In genomic region chr17:31915456-31916100, GRCh38 we compare ENCODE assay signal across 22 cellular contexts. TPM values are rescaled to one million over a fixed set of nuclear protein-coding genes. Genes with fewer than 3 reads are reported as not detected.
A peak's percentile ranks its signal among the peaks of the same experiment; 100 is the strongest.
DNase-seq lines count a peak whose midpoint lies in the region; ATAC-seq, FAIRE-seq and TF ChIP-seq lines count a peak whose summit lies in the region.
"Had no signal": no experiment of that assay in that cellular context is flagged by ENCODE, and none has a peak within 500 bp of the region (broad histone marks: within the 10 kb centered on the region; RNA-seq: fewer than 3 reads in every experiment).

No MANE protein-coding gene starts in this region.

- H3K4me1 ChIP-seq in HAP-1 = peaks cover 21% of the 10 kb centered on the region

- no peak overlapping the region for H3K4me3 ChIP-seq in HAP-1
- no peak overlapping the region for H3K4me3 ChIP-seq in bronchial epithelial cell (ENCODE audit: low read depth, low read length)
- H3K4me3 ChIP-seq: GM12878 had no signal

- TF ChIP-seq CTCF in bronchial epithelial cell (IDR thresholded peaks at IDR 0.05; ENCODE audit: insufficient read depth, low read length, severe bottlenecking) = no peak

- H3K9me3 ChIP-seq in HAP-1 = no peaks in the 10 kb centered on the region

- no peaks in the 10 kb centered on the region for H3K27me3 ChIP-seq in HAP-1 (ENCODE audit: low read depth)
- H3K27me3 ChIP-seq in bronchial epithelial cell (ENCODE audit: control insufficient read depth, insufficient read depth, low read length) = peaks cover 2% of the 10 kb centered on the region

- no peaks in the 10 kb centered on the region for H3K36me3 ChIP-seq in HAP-1 (replicated peaks)
- no peaks in the 10 kb centered on the region for H3K36me3 ChIP-seq in bronchial epithelial cell (ENCODE audit: control insufficient read depth, insufficient read depth, low read length)

- no peak for FAIRE-seq in bronchial epithelial cell (lab: Jason Lieb, UNC)
- FAIRE-seq: GM12878, GM19239, H1, HTR-8/SVneo had no signal

- DNase-seq in AG20443 (ENCODE audit: low spot score) (peak; percentile 13), HAP-1 (ENCODE audit: low spot score in 2 of 2) (peak; percentile 46 to 78), bronchial epithelial cell (ENCODE audit: low read depth) (peak; percentile 21), islet precursor cell (peak; percentile 13), NCI-H345 (lab: John Stamatoyannopoulos, UW) (no peak), A172 (ENCODE audit: low spot score) (no peak)
- DNase-seq: AML-193; CD4-positive, CD25-positive, alpha-beta regulatory T cell; COR-L47; GF-D8; NCI-H1092 treated with DMSO at 0.1 percent for 48 hours; NCI-H146; NCI-H2029 treated with DMSO at 0.1 percent for 48 hours; NCI-H2171; NCI-H526 treated with DMSO at 0.1 percent for 48 hours had no signal

- ATAC-seq in HG02798 (IDR thresholded peaks at IDR 0.05; ENCODE audit: poor library complexity, unreplicated experiment) (no peak), HG02610 (IDR thresholded peaks at IDR 0.05; ENCODE audit: unreplicated experiment) (no peak)
- ATAC-seq: GM12878, Panc1 had no signal

- in situ Hi-C loops in HAP-1 (cut with MboI; ENCODE audit: low sequenced_read_pairs) = no loop called here

RNA-seq across cellular contexts. Expression of gene UTP6, which starts 14.1 kb away (rescaled TPM):
- total RNA-seq in bronchial epithelial cell = 34.9 and 40.0 TPM in 2 replicates
- total RNA-seq in A172 (2014; rRNA removed; shearing (Covaris generic)) = 116 and 122 TPM in 2 replicates

RNA-seq across cellular contexts. Expression of gene SUZ12, which starts 21.2 kb away (rescaled TPM):
- total RNA-seq in bronchial epithelial cell = 17.4 and 20.5 TPM in 2 replicates
- total RNA-seq in A172 (2014; rRNA removed; shearing (Covaris generic)) = 47.5 and 52.4 TPM in 2 replicates

RNA-seq across cellular contexts. Expression of gene COPRS, which starts 56.5 kb away (rescaled TPM):
- total RNA-seq in bronchial epithelial cell = 43.0 and 78.7 TPM in 2 replicates
- total RNA-seq in A172 (2014; rRNA removed; shearing (Covaris generic)) = 416 and 441 TPM in 2 replicates

Comparison
In these comparisons a context has a peak if more than half of its experiments do, and no peak if none do; other contexts are left out.
1. DNase-seq: peak in AG20443 (single experiment), HAP-1 (2 of 2), bronchial epithelial cell (single experiment) and islet precursor cell (single experiment); none in NCI-H345 (single experiment) and A172 (single experiment).